8 cellular contexts compared by ENCODE assay signal in genomic region chr17:49575524-49576120, GRCh38. TPM values are rescaled to one million over a fixed set of nuclear protein-coding genes. Genes with fewer than 3 reads are reported as not detected.
DNase-seq lines count a peak whose midpoint lies in the region; ATAC-seq and TF ChIP-seq lines count a peak whose summit lies in the region.

Gene NXPH3, plus strand, starts transcription at chr17:49575871. Its CDS starts 349 bp downstream, at chr17:49576220.

- H3K36me3 ChIP-seq in esophagus (ENCODE audit: control insufficient read depth in 2 of 2, insufficient read depth in 2 of 2, low read length in 1 of 2) (no peaks in the 10 kb centered on the region), stomach smooth muscle (ENCODE audit: control insufficient read depth in 2 of 2, insufficient read depth in 2 of 2, low read length in 2 of 2) (peaks cover 4 to 7% of the 10 kb centered on the region in 2 donors)

- TF ChIP-seq CTCF in natural killer cell (IDR thresholded peaks at IDR 0.05): peak; percentile 43

- intact Hi-C loops in natural killer cell (cut with micrococcal nuclease): no loop called here

- DNase-seq in NCI-H2081 (lab: John Stamatoyannopoulos, UW) (peak; percentile 49 to 58), NCI-H2081 treated with DMSO at 0.1 percent for 48 hours (lab: John Stamatoyannopoulos, UW) (no peak), NCI-H510A (lab: John Stamatoyannopoulos, UW) (peak; percentile 59), activated T-cell treated with anti-CD3 and anti-CD28 coated beads for 1 hour (ENCODE audit: low read depth) (peak; percentile 52), natural killer cell (peak; percentile 50), epidermal melanocyte (ENCODE audit: insufficient read length, low spot score) (no peak)

- H3K4me1 ChIP-seq in esophagus (ENCODE audit: control insufficient read depth in 2 of 2, insufficient read depth in 2 of 2, low read length in 1 of 2) (peaks cover 8 to 13% of the 10 kb centered on the region in 2 donors), stomach smooth muscle (ENCODE audit: control insufficient read depth, insufficient read depth, low read length) (peaks cover 63% of the 10 kb centered on the region)

- H3K27ac Mint-ChIP-seq in natural killer cell: no peak within 1 kb of the TSS

- H3K4me1 Mint-ChIP-seq in natural killer cell: peaks cover 0 to 24% of the 10 kb centered on the region in 2 donors

- H3K9me3 Mint-ChIP-seq in natural killer cell: no peaks in the 10 kb centered on the region

- peak; percentile 59 to 86 (median 75) for ATAC-seq in natural killer cell

- no peaks in the 10 kb centered on the region for H3K9me3 ChIP-seq in esophagus (ENCODE audit: control insufficient read depth in 2 of 2, insufficient read depth in 1 of 2, low read depth in 1 of 2, low read length in 1 of 2)
- no peaks in the 10 kb centered on the region for H3K9me3 ChIP-seq in stomach smooth muscle (ENCODE audit: control insufficient read depth in 2 of 2, low read length in 2 of 2)

- H3K4me3 Mint-ChIP-seq in natural killer cell: peak within 1 kb of the TSS; percentile 74

- H3K27me3 Mint-ChIP-seq in natural killer cell (ENCODE audit: low read depth in 2 of 2): peaks cover 33 to 61% of the 10 kb centered on the region in 2 donors

- peak within 1 kb of the TSS; percentile 67 to 74 for H3K27ac ChIP-seq in esophagus (ENCODE audit: low read depth in 2 of 2, low read length in 1 of 2)
- H3K27ac ChIP-seq in stomach smooth muscle (ENCODE audit: low read length): peak within 1 kb of the TSS; percentile 87

- H3K27me3 ChIP-seq in esophagus (ENCODE audit: control insufficient read depth in 1 of 2, insufficient read depth in 2 of 2, low read length in 2 of 2) (no peaks in the 10 kb centered on the region), stomach smooth muscle (ENCODE audit: control insufficient read depth in 1 of 2, insufficient read depth in 2 of 2, low read length in 2 of 2) (peaks cover 0 to 3% of the 10 kb centered on the region in 2 donors)

- H3K4me3 ChIP-seq in esophagus (ENCODE audit: low read depth in 1 of 2, low read length in 2 of 2) (peak within 1 kb of the TSS; percentile 45 to 56), stomach smooth muscle (ENCODE audit: low read length in 2 of 2) (peak within 1 kb of the TSS; percentile 88)

- 1% methylated on average over 68 to 78 of the region's 78 CpGs for WGBS in esophagus, 2 donors

- peak within 1 kb of the TSS; percentile 88 to 89 for H3K9ac ChIP-seq in stomach smooth muscle (ENCODE audit: low read length in 2 of 2)

- no peaks in the 10 kb centered on the region for H3K36me3 Mint-ChIP-seq in natural killer cell

RNA-seq across cellular contexts. Expression of gene NXPH3, which starts in this region (rescaled TPM):
- polyA plus RNA-seq in esophagus: 1 to 10 TPM in 1 of 2 donors, under 1 TPM in 1; 0.69 to 2.2 TPM
- total RNA-seq in natural killer cell: not detected

Comparison
In these comparisons a context has a peak if more than half of its experiments do, and no peak if none do; other contexts are left out.
1. DNase-seq: peak in NCI-H2081 (2 of 2), NCI-H510A (single experiment) and activated T-cell treated with anti-CD3 and anti-CD28 coated beads for 1 hour (single experiment); none in NCI-H2081 treated with DMSO at 0.1 percent for 48 hours (single experiment) and epidermal melanocyte (single experiment).
2. Peak in DNase-seq and ATAC-seq in natural killer cell; RNA of the gene not detected or under 1 TPM.